8 cellular contexts compared by ENCODE assay signal in genomic region chr15:74935193-74935592, GRCh38. TPM values are rescaled to one million over a fixed set of nuclear protein-coding genes. Genes with fewer than 3 reads are reported as not detected.
DNase-seq lines count a peak whose midpoint lies in the region; ATAC-seq, FAIRE-seq and TF ChIP-seq lines count a peak whose summit lies in the region.
"Not testable (repeated sequence)": the region's sequence is repeated elsewhere in the genome, so short reads cannot be mapped to it uniquely, and the experiment has no call there.

No MANE protein-coding gene starts in this region.

- TF ChIP-seq CTCF in GM12878 (IDR thresholded peaks at IDR 0.05 in 2 of 3, conservative IDR thresholded peaks at IDR 0.05 in 1 of 3; ENCODE audit: control insufficient read depth in 2 of 3, extremely low read depth in 1 of 3, insufficient read depth in 1 of 3, low read depth in 3 of 3, low read length in 3 of 3) (peak in 2 of 3 experiments; percentile 13 to 21; a peak in 1 of 6 replicates), foreskin keratinocyte (conservative IDR thresholded peaks at IDR 0.05) (peak; percentile 34)
- TF ChIP-seq CTCF in type B pancreatic cell (conservative IDR thresholded peaks at IDR 0.05): not testable (repeated sequence)

- not testable (repeated sequence) for DNase-seq in CD8-positive, alpha-beta memory T cell; activated CD4-positive, alpha-beta T cell treated with anti-CD3 and anti-CD28 coated beads, Interleukin-2, amount 10 ng/mL, durations not matched to agents 7 days and 5 days; GM12878 (ENCODE audit: low read depth, low spot score); foreskin keratinocyte; natural killer cell treated with Interleukin-12 subunit alpha and Interleukin-12 subunit beta and Interleukin-15 and Interleukin-18, amount 100 ng/mL, for 72 hours (ENCODE audit: low spot score); type B pancreatic cell (ENCODE audit: extremely low spot score, unreplicated experiment)
- DNase-seq in KBM-7 (peak; percentile 63), OCI-M1 (lab: John Stamatoyannopoulos, UW) (peak; percentile 27)

- CTCF ChIA-PET in CD8-positive, alpha-beta memory T cell (lab: Charles Lee): interaction anchor here (0.8 to 2.2 kb wide), 4 partner anchors 16 to 269 kb away, joined by 3 to 8 read pairs (median 6); partner anchors contain the start of gene FAM219B
- CTCF ChIA-PET in activated CD4-positive, alpha-beta T cell treated with anti-CD3 and anti-CD28 coated beads, Interleukin-2, amount 10 ng/mL, durations not matched to agents 7 days and 5 days (lab: Charles Lee): interaction anchor here (0.6 to 2.1 kb wide), 4 partner anchors 29 to 524 kb away, joined by 3 to 7 read pairs (median 3); partner anchors contain the start of gene FAM219B
- CTCF ChIA-PET in GM12878 (lab: Yijun Ruan, JAX): interaction anchor here (0.7 to 2.9 kb wide), 9 partner anchors 15 to 164 kb away, joined by 3 to 19 read pairs (median 5); partner anchors contain the start of gene FAM219B

- TF ChIP-seq EP300 in GM12878 (IDR thresholded peaks at IDR 0.05; ENCODE audit: borderline replicate concordance in 1 of 2, control insufficient read depth in 1 of 2, low read depth in 2 of 2, low read length in 2 of 2): not testable (repeated sequence)

- not testable (repeated sequence) for BruUV-seq in GM12878 (replicated peaks; lab: Mats Ljungman, UMichigan)

- H3K36me3 ChIP-seq in CD8-positive, alpha-beta memory T cell (ENCODE audit: insufficient read depth, low read length); GM12878 (ENCODE audit: control insufficient read depth in 2 of 2, insufficient read depth in 2 of 2, low read length in 1 of 2): not testable (repeated sequence)

- peaks cover 71% of the 10 kb centered on the region for H3K79me2 ChIP-seq in GM12878 (ENCODE audit: control insufficient read depth, insufficient read depth, low read length)

- not testable (repeated sequence) for FAIRE-seq in GM12878 (lab: Jason Lieb, UNC)

- H3K27me3 Mint-ChIP-seq in CD8-positive, alpha-beta memory T cell; activated CD4-positive, alpha-beta T cell treated with anti-CD3 and anti-CD28 coated beads, Interleukin-2, amount 10 ng/mL, durations not matched to agents 7 days and 5 days; natural killer cell treated with Interleukin-12 subunit alpha and Interleukin-12 subunit beta and Interleukin-15 and Interleukin-18, amount 100 ng/mL, for 72 hours; type B pancreatic cell: not testable (repeated sequence)

- H2AFZ ChIP-seq in GM12878 (ENCODE audit: control insufficient read depth, low read depth, low read length): not testable (repeated sequence)

- H3K9me3 ChIP-seq in CD8-positive, alpha-beta memory T cell (ENCODE audit: low read length); GM12878 (replicated peaks; ENCODE audit: control insufficient read depth, insufficient read depth, low read length): not testable (repeated sequence)

- not testable (repeated sequence) for H3K9ac ChIP-seq in GM12878 (ENCODE audit: control insufficient read depth, insufficient read depth, low read length)

- SMC1A ChIA-PET in GM12878 (lab: Charles Lee; ENCODE audit: uncharacterized antibody, unreplicated experiment): interaction anchor here (0.8 to 2.7 kb wide), 9 partner anchors 15 to 159 kb away, joined by 3 to 9 read pairs (median 3); no protein-coding TSS in a partner anchor

- H3K27me3 ChIP-seq in CD8-positive, alpha-beta memory T cell (ENCODE audit: insufficient read depth, low read length, poor library complexity, severe bottlenecking); GM12878 (replicated peaks in 1 of 2; ENCODE audit: control insufficient read depth in 2 of 2, insufficient read depth in 2 of 2, low read length in 1 of 2); foreskin keratinocyte: not testable (repeated sequence)

- intact Hi-C loops in GM12878 (cut with micrococcal nuclease; ENCODE audit: unreplicated experiment): loop anchor here (10.0 kb wide), 1 partner anchor 710 kb away; the partner anchor contains the start of genes IMP3 and SNX33

- in situ Hi-C loops in KBM-7 (cut with MboI; ENCODE audit: low pct_unique_long_range_greater_than_20kb, low sequenced_read_pairs); GM12878 (cut with MboI): not testable (repeated sequence)

- not testable (repeated sequence) for TF ChIP-seq RAD21 in GM12878 (IDR thresholded peaks at IDR 0.05; ENCODE audit: insufficient read depth, low read depth, low read length)

- TF ChIP-seq POLR2A in GM12878 (IDR thresholded peaks at IDR 0.05; ENCODE audit: low read depth, low read length): not testable (repeated sequence)

- H3K27ac ChIP-seq in CD8-positive, alpha-beta memory T cell (ENCODE audit: low read depth, low read length); GM12878 (ENCODE audit: control insufficient read depth, insufficient read depth); foreskin keratinocyte: not testable (repeated sequence)

- peak overlapping the region; percentile 31; the same call in 1 of the 2 replicates for H3K4me2 ChIP-seq in GM12878 (ENCODE audit: control insufficient read depth, insufficient read depth)

- POLR2A ChIA-PET in CD8-positive, alpha-beta memory T cell (lab: Charles Lee); activated CD4-positive, alpha-beta T cell treated with anti-CD3 and anti-CD28 coated beads, Interleukin-2, amount 10 ng/mL, durations not matched to agents 7 days and 5 days (lab: Charles Lee): not testable (repeated sequence)
- POLR2A ChIA-PET in GM12878 (lab: Charles Lee): interaction anchor here (1.0 to 1.4 kb wide), 6 partner anchors 13 to 156 kb away, joined by 3 to 7 read pairs (median 4); partner anchors contain the start of gene FAM219B

- RAD21 ChIA-PET in GM12878 (lab: Charles Lee; ENCODE audit: unreplicated experiment): interaction anchor here (0.6 to 1.9 kb wide), 6 partner anchors 29 to 239 kb away, joined by 3 to 7 read pairs (median 6); partner anchors contain the start of genes EDC3 and FAM219B

- peak overlapping the region; percentile 50 to 89 (median 59) for H3K4me3 Mint-ChIP-seq in CD8-positive, alpha-beta memory T cell
- H3K4me3 Mint-ChIP-seq in activated CD4-positive, alpha-beta T cell treated with anti-CD3 and anti-CD28 coated beads, Interleukin-2, amount 10 ng/mL, durations not matched to agents 7 days and 5 days: peak overlapping the region; percentile 49
- H3K4me3 Mint-ChIP-seq in natural killer cell treated with Interleukin-12 subunit alpha and Interleukin-12 subunit beta and Interleukin-15 and Interleukin-18, amount 100 ng/mL, for 72 hours: peak overlapping the region; percentile 77
- H3K4me3 Mint-ChIP-seq in type B pancreatic cell: peak overlapping the region; percentile 81

- peaks cover 23% of the 10 kb centered on the region for H3K4me1 ChIP-seq in CD8-positive, alpha-beta memory T cell (ENCODE audit: insufficient read depth, low read length)
- H3K4me1 ChIP-seq in GM12878 (ENCODE audit: control insufficient read depth, insufficient read depth, low read length): peaks cover 12% of the 10 kb centered on the region
- not testable (repeated sequence) for H3K4me1 ChIP-seq in foreskin keratinocyte

- WGBS in GM12878 (ENCODE audit: insufficient coverage, insufficient replicate concordance, low lambda C conversion rate, missing lambda C conversion rate): 76% methylated on average over 3 of the region's 3 CpGs

- peak overlapping the region in 6 of 8 donors; percentile 7 to 80 (median 68) for H3K27ac Mint-ChIP-seq in CD8-positive, alpha-beta memory T cell
- not testable (repeated sequence) for H3K27ac Mint-ChIP-seq in activated CD4-positive, alpha-beta T cell treated with anti-CD3 and anti-CD28 coated beads, Interleukin-2, amount 10 ng/mL, durations not matched to agents 7 days and 5 days
- peak overlapping the region in 1 of 2 donors; percentile 32 for H3K27ac Mint-ChIP-seq in natural killer cell treated with Interleukin-12 subunit alpha and Interleukin-12 subunit beta and Interleukin-15 and Interleukin-18, amount 100 ng/mL, for 72 hours
- H3K27ac Mint-ChIP-seq in type B pancreatic cell: peak overlapping the region; percentile 74

- not testable (repeated sequence) for H3K9me3 Mint-ChIP-seq in CD8-positive, alpha-beta memory T cell; activated CD4-positive, alpha-beta T cell treated with anti-CD3 and anti-CD28 coated beads, Interleukin-2, amount 10 ng/mL, durations not matched to agents 7 days and 5 days; natural killer cell treated with Interleukin-12 subunit alpha and Interleukin-12 subunit beta and Interleukin-15 and Interleukin-18, amount 100 ng/mL, for 72 hours; type B pancreatic cell

- H3K4me1 Mint-ChIP-seq in CD8-positive, alpha-beta memory T cell: peaks cover 30 to 48% (median 45%) of the 10 kb centered on the region in 3 donors
- H3K4me1 Mint-ChIP-seq in activated CD4-positive, alpha-beta T cell treated with anti-CD3 and anti-CD28 coated beads, Interleukin-2, amount 10 ng/mL, durations not matched to agents 7 days and 5 days: peaks cover 46% of the 10 kb centered on the region
- H3K4me1 Mint-ChIP-seq in natural killer cell treated with Interleukin-12 subunit alpha and Interleukin-12 subunit beta and Interleukin-15 and Interleukin-18, amount 100 ng/mL, for 72 hours (ENCODE audit: low read depth in 2 of 2): peaks cover 17 to 22% of the 10 kb centered on the region in 2 donors
- H3K4me1 Mint-ChIP-seq in type B pancreatic cell (ENCODE audit: unreplicated experiment): peaks cover 10% of the 10 kb centered on the region

- not testable (repeated sequence) for H3K4me3 ChIP-seq in CD8-positive, alpha-beta memory T cell (ENCODE audit: low read length)
- H3K4me3 ChIP-seq in GM12878: peak overlapping the region; percentile 54

- H4K20me1 ChIP-seq in GM12878 (ENCODE audit: control insufficient read depth, insufficient read depth): not testable (repeated sequence)

- ATAC-seq in GM12878; foreskin keratinocyte; natural killer cell treated with Interleukin-12 subunit alpha and Interleukin-12 subunit beta and Interleukin-15 and Interleukin-18, amount 100 ng/mL, for 72 hours: not testable (repeated sequence)

- H3K36me3 Mint-ChIP-seq in CD8-positive, alpha-beta memory T cell: peaks cover 0 to 18% (median 4%) of the 10 kb centered on the region in 3 donors
- peaks cover 27% of the 10 kb centered on the region for H3K36me3 Mint-ChIP-seq in activated CD4-positive, alpha-beta T cell treated with anti-CD3 and anti-CD28 coated beads, Interleukin-2, amount 10 ng/mL, durations not matched to agents 7 days and 5 days (ENCODE audit: low read depth)
- H3K36me3 Mint-ChIP-seq in natural killer cell treated with Interleukin-12 subunit alpha and Interleukin-12 subunit beta and Interleukin-15 and Interleukin-18, amount 100 ng/mL, for 72 hours: peaks cover 11% of the 10 kb centered on the region
- H3K36me3 Mint-ChIP-seq in type B pancreatic cell: not testable (repeated sequence)

RNA-seq across cellular contexts. Expression of gene COX5A, which starts 2.7 kb away (rescaled TPM):
- total RNA-seq in CD8-positive, alpha-beta memory T cell: 100 to 1,000 TPM; 326 to 362 TPM
- 351 TPM for polyA plus RNA-seq in CD8-positive, alpha-beta memory T cell
- 100 to 1,000 TPM; 236 to 239 TPM for total RNA-seq in activated CD4-positive, alpha-beta T cell treated with anti-CD3 and anti-CD28 coated beads, Interleukin-2, amount 10 ng/mL, durations not matched to agents 7 days and 5 days
- 19.8 and 20.4 TPM in 2 replicates for total RNA-seq in GM12878 (2013; cell fraction: nucleolus; rRNA removed)
- 143 and 156 TPM in 2 replicates for total RNA-seq in GM12878 (2014; rRNA removed)
- total RNA-seq in GM12878 (2014; rRNA removed; fragmentation: Illumina TruSeq; extraction: Trizol): 316 and 330 TPM in 2 replicates
- total RNA-seq in GM12878 (2021): 420 and 445 TPM in 2 replicates
- 231 TPM for polyA plus RNA-seq in GM12878 (2011; ENCODE audit: low read depth)
- polyA plus RNA-seq in GM12878 (2011; rRNA removed): 365 and 451 TPM in 2 replicates
- polyA plus RNA-seq in GM12878 (2011; cell fraction: cytosol; rRNA removed): 285 and 309 TPM in 2 replicates
- 272 and 315 TPM in 2 replicates for polyA plus RNA-seq in GM12878 (2011; cell fraction: nucleus; rRNA removed)
- 619 and 621 TPM in 2 replicates for polyA plus RNA-seq in GM12878 (2012)
- polyA plus RNA-seq in GM12878 (2014; fragmentation: Illumina TruSeq; extraction: Trizol): 367 and 459 TPM in 2 replicates
- polyA plus RNA-seq in GM12878 (2014; fragmentation: Nextera tagmentation; extraction: Ambion mirVana): 100 to 1,000 TPM in 1 of 2 experiments, 10 to 100 TPM in 1; 84.5 to 350 TPM
- polyA plus RNA-seq in GM12878 (2014; rRNA removed): 421 and 474 TPM in 2 replicates
- 1,000 to 10,000 TPM; 1,175 to 1,218 TPM for polyA plus RNA-seq in GM12878 (2016; fragmentation: Nextera tagmentation; extraction: Ambion mirVana)
- 58.5 and 111 TPM in 2 replicates for polyA minus RNA-seq in GM12878 (2011; rRNA and poly(A)+ RNA removed)
- 92.9 and 123 TPM in 2 replicates for polyA minus RNA-seq in GM12878 (2011; cell fraction: cytosol; rRNA and poly(A)+ RNA removed)
- polyA minus RNA-seq in GM12878 (2011; cell fraction: nucleus; rRNA and poly(A)+ RNA removed): 23.3 and 36.7 TPM in 2 replicates
- total RNA-seq in foreskin keratinocyte: 178 and 190 TPM in 2 replicates
- polyA plus RNA-seq in foreskin keratinocyte: 370 and 388 TPM in 2 replicates
- total RNA-seq in natural killer cell treated with Interleukin-12 subunit alpha and Interleukin-12 subunit beta and Interleukin-15 and Interleukin-18, amount 100 ng/mL, for 72 hours: 100 to 1,000 TPM; 221 to 229 TPM
- total RNA-seq in type B pancreatic cell (ENCODE audit: low replicate concordance): 248 and 307 TPM in 2 replicates

RNA-seq across cellular contexts. Expression of gene RPP25, which starts 21.4 kb away (rescaled TPM):
- 1 to 10 TPM; 6.1 to 7.4 TPM for total RNA-seq in CD8-positive, alpha-beta memory T cell
- polyA plus RNA-seq in CD8-positive, alpha-beta memory T cell: 2.5 TPM
- total RNA-seq in activated CD4-positive, alpha-beta T cell treated with anti-CD3 and anti-CD28 coated beads, Interleukin-2, amount 10 ng/mL, durations not matched to agents 7 days and 5 days: 1 to 10 TPM; 6.4 TPM
- 2.0 and 2.4 TPM in 2 replicates for total RNA-seq in GM12878 (2013; cell fraction: nucleolus; rRNA removed)
- total RNA-seq in GM12878 (2014; rRNA removed) (6.3 and 7.0 TPM in 2 replicates), GM12878 (2014; rRNA removed; fragmentation: Illumina TruSeq; extraction: Trizol) (3.1 and 3.5 TPM in 2 replicates), GM12878 (2021) (8.1 and 8.9 TPM in 2 replicates), foreskin keratinocyte (2.9 and 3.0 TPM in 2 replicates), type B pancreatic cell (ENCODE audit: low replicate concordance) (9.9 and 11.3 TPM in 2 replicates)
- 1.0 TPM for polyA plus RNA-seq in GM12878 (2011; ENCODE audit: low read depth)
- polyA plus RNA-seq in GM12878 (2011; rRNA removed) (0.29 and 0.41 TPM in 2 replicates), GM12878 (2014; fragmentation: Illumina TruSeq; extraction: Trizol) (3.1 and 3.2 TPM in 2 replicates), GM12878 (2014; fragmentation: Nextera tagmentation; extraction: Ambion mirVana) (1 to 10 TPM in 1 of 2 experiments, under 1 TPM in 1; 0.63 to 1.8 TPM), GM12878 (2014; rRNA removed) (5.8 and 7.2 TPM in 2 replicates), GM12878 (2016; fragmentation: Nextera tagmentation; extraction: Ambion mirVana) (10 to 100 TPM in 1 of 2 experiments, 1 to 10 TPM in 1; 7.4 to 10.8 TPM), foreskin keratinocyte (3.5 and 3.6 TPM in 2 replicates)
- polyA plus RNA-seq in GM12878 (2011; cell fraction: cytosol; rRNA removed): 0.78 and 1.0 TPM in 2 replicates
- polyA plus RNA-seq in GM12878 (2011; cell fraction: nucleus; rRNA removed): 0.45 and 0.64 TPM in 2 replicates
- polyA plus RNA-seq in GM12878 (2012): 1.8 and 2.6 TPM in 2 replicates
- 0.44 and 0.57 TPM in 2 replicates for polyA minus RNA-seq in GM12878 (2011; rRNA and poly(A)+ RNA removed)
- polyA minus RNA-seq in GM12878 (2011; cell fraction: cytosol; rRNA and poly(A)+ RNA removed): 1.6 TPM in 2 replicates
- polyA minus RNA-seq in GM12878 (2011; cell fraction: nucleus; rRNA and poly(A)+ RNA removed): 0.73 and 0.86 TPM in 2 replicates
- total RNA-seq in natural killer cell treated with Interleukin-12 subunit alpha and Interleukin-12 subunit beta and Interleukin-15 and Interleukin-18, amount 100 ng/mL, for 72 hours: 1 to 10 TPM; 1.5 to 3.6 TPM

RNA-seq across cellular contexts. Expression of gene FAM219B, which starts 28.5 kb away (rescaled TPM):
- 10 to 100 TPM; 45.0 to 47.7 TPM for total RNA-seq in CD8-positive, alpha-beta memory T cell
- 32.3 TPM for polyA plus RNA-seq in CD8-positive, alpha-beta memory T cell
- 10 to 100 TPM; 65.8 to 68.2 TPM for total RNA-seq in activated CD4-positive, alpha-beta T cell treated with anti-CD3 and anti-CD28 coated beads, Interleukin-2, amount 10 ng/mL, durations not matched to agents 7 days and 5 days
- total RNA-seq in GM12878 (2013; cell fraction: nucleolus; rRNA removed): 71.1 and 78.1 TPM in 2 replicates
- total RNA-seq in GM12878 (2014; rRNA removed) (37.1 and 39.5 TPM in 2 replicates), GM12878 (2014; rRNA removed; fragmentation: Illumina TruSeq; extraction: Trizol) (23.7 and 26.4 TPM in 2 replicates), GM12878 (2021) (41.6 and 53.2 TPM in 2 replicates), foreskin keratinocyte (31.2 and 43.3 TPM in 2 replicates), type B pancreatic cell (ENCODE audit: low replicate concordance) (112 and 117 TPM in 2 replicates)
- polyA plus RNA-seq in GM12878 (2011; ENCODE audit: low read depth): 68.3 TPM
- polyA plus RNA-seq in GM12878 (2011; rRNA removed) (32.3 and 40.9 TPM in 2 replicates), GM12878 (2014; fragmentation: Illumina TruSeq; extraction: Trizol) (30.5 and 41.6 TPM in 2 replicates), GM12878 (2014; fragmentation: Nextera tagmentation; extraction: Ambion mirVana) (1 to 10 TPM; 7.6 to 8.9 TPM), GM12878 (2014; rRNA removed) (43.2 and 46.6 TPM in 2 replicates), GM12878 (2016; fragmentation: Nextera tagmentation; extraction: Ambion mirVana) (10 to 100 TPM; 24.2 to 28.2 TPM), foreskin keratinocyte (22.5 and 22.6 TPM in 2 replicates)
- 39.2 and 40.6 TPM in 2 replicates for polyA plus RNA-seq in GM12878 (2011; cell fraction: cytosol; rRNA removed)
- 135 and 193 TPM in 2 replicates for polyA plus RNA-seq in GM12878 (2011; cell fraction: nucleus; rRNA removed)
- polyA plus RNA-seq in GM12878 (2012): 23.5 and 35.7 TPM in 2 replicates
- polyA minus RNA-seq in GM12878 (2011; rRNA and poly(A)+ RNA removed): 21.2 and 29.3 TPM in 2 replicates
- 9.9 and 10.2 TPM in 2 replicates for polyA minus RNA-seq in GM12878 (2011; cell fraction: cytosol; rRNA and poly(A)+ RNA removed)
- 20.4 and 25.0 TPM in 2 replicates for polyA minus RNA-seq in GM12878 (2011; cell fraction: nucleus; rRNA and poly(A)+ RNA removed)
- total RNA-seq in natural killer cell treated with Interleukin-12 subunit alpha and Interleukin-12 subunit beta and Interleukin-15 and Interleukin-18, amount 100 ng/mL, for 72 hours: 10 to 100 TPM; 49.6 to 74.3 TPM

RNA-seq across cellular contexts. Expression of gene MPI, which starts 45.4 kb away (rescaled TPM):
- total RNA-seq in CD8-positive, alpha-beta memory T cell: 10 to 100 TPM; 40.4 to 43.0 TPM
- 61.1 TPM for polyA plus RNA-seq in CD8-positive, alpha-beta memory T cell
- total RNA-seq in activated CD4-positive, alpha-beta T cell treated with anti-CD3 and anti-CD28 coated beads, Interleukin-2, amount 10 ng/mL, durations not matched to agents 7 days and 5 days: 10 to 100 TPM; 58.1 to 64.1 TPM
- 139 and 141 TPM in 2 replicates for total RNA-seq in GM12878 (2013; cell fraction: nucleolus; rRNA removed)
- total RNA-seq in GM12878 (2014; rRNA removed) (48.9 and 52.6 TPM in 2 replicates), GM12878 (2014; rRNA removed; fragmentation: Illumina TruSeq; extraction: Trizol) (35.2 and 36.2 TPM in 2 replicates), GM12878 (2021) (41.6 and 44.6 TPM in 2 replicates), foreskin keratinocyte (35.6 and 40.1 TPM in 2 replicates), type B pancreatic cell (ENCODE audit: low replicate concordance) (32.7 and 50.3 TPM in 2 replicates)
- polyA plus RNA-seq in GM12878 (2011; ENCODE audit: low read depth): 63.8 TPM
- polyA plus RNA-seq in GM12878 (2011; rRNA removed) (33.5 and 68.6 TPM in 2 replicates), GM12878 (2014; fragmentation: Illumina TruSeq; extraction: Trizol) (51.8 and 93.9 TPM in 2 replicates), GM12878 (2014; fragmentation: Nextera tagmentation; extraction: Ambion mirVana) (10 to 100 TPM; 38.3 to 43.6 TPM), GM12878 (2014; rRNA removed) (48.6 and 49.8 TPM in 2 replicates), GM12878 (2016; fragmentation: Nextera tagmentation; extraction: Ambion mirVana) (10 to 100 TPM; 35.6 to 43.1 TPM), foreskin keratinocyte (33.4 and 36.0 TPM in 2 replicates)
- 86.2 and 120 TPM in 2 replicates for polyA plus RNA-seq in GM12878 (2011; cell fraction: cytosol; rRNA removed)
- 128 and 213 TPM in 2 replicates for polyA plus RNA-seq in GM12878 (2011; cell fraction: nucleus; rRNA removed)
- polyA plus RNA-seq in GM12878 (2012): 91.5 and 97.0 TPM in 2 replicates
- 77.2 and 93.3 TPM in 2 replicates for polyA minus RNA-seq in GM12878 (2011; rRNA and poly(A)+ RNA removed)
- polyA minus RNA-seq in GM12878 (2011; cell fraction: cytosol; rRNA and poly(A)+ RNA removed): 13.1 and 20.6 TPM in 2 replicates
- 61.1 and 79.2 TPM in 2 replicates for polyA minus RNA-seq in GM12878 (2011; cell fraction: nucleus; rRNA and poly(A)+ RNA removed)
- 10 to 100 TPM; 43.6 to 46.8 TPM for total RNA-seq in natural killer cell treated with Interleukin-12 subunit alpha and Interleukin-12 subunit beta and Interleukin-15 and Interleukin-18, amount 100 ng/mL, for 72 hours
